Comparison of ENCODE assay signal across 35 cellular contexts in the genomic region with DNA sequence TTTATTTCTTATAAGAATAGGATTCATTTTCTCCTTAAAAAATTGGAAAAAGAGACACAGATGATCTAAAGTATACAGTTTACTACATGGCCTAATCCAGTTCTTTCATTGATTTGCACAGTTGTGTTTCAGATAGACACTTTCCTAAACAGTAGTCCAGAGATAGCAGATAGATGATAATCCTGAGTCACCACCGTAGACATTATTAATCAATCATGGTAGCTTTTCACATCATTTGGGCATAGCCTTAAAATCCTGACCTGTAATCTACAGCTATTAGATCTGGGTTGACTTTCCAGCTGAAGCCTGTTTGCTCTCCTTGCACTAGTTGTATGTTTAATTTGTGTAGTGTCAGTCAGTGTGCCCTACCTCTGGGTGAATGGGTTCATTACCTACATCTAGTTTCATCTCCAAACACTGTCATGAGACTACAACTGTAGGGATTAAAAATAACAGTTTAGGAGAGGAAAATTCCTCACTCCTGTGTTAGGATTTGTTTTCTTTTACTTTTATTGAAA. TPM values are rescaled to one million over a fixed set of nuclear protein-coding genes. Genes with fewer than 3 reads are reported as not detected.
"Had no signal": no experiment of that assay in that cellular context is flagged by ENCODE, and none has a peak within 500 bp of the region (broad histone marks: within the 10 kb centered on the region; RNA-seq: fewer than 3 reads in every experiment).

No MANE protein-coding gene starts in this region.

- H3K79me2 ChIP-seq: hepatocyte had no signal

- H2AFZ ChIP-seq: hepatocyte had no signal

- FAIRE-seq: colon, kidney, pancreas had no signal

- H3K4me3 ChIP-seq: esophagus muscularis mucosa, gastroesophageal sphincter, heart left ventricle, hepatocyte, left lung, mucosa of descending colon, pancreas, right atrium auricular region, sigmoid colon, spleen, suprapubic skin, transverse colon had no signal

- H3K36me3 ChIP-seq: esophagus muscularis mucosa, gastroesophageal sphincter, heart left ventricle, left lung, neutrophil, pancreas, right atrium auricular region, sigmoid colon, spleen, suprapubic skin, transverse colon had no signal

- H3K4me1 Mint-ChIP-seq: neural crest cell; stimulated activated naive CD8-positive, alpha-beta T cell treated with anti-CD3 and anti-CD28 coated beads, Interleukin-15, amount 100 ng/mL, for 72 hours had no signal

- H3K4me2 ChIP-seq: hepatocyte had no signal

- H3K27me3 ChIP-seq: esophagus muscularis mucosa, heart left ventricle, hepatocyte, left lung, pancreas, right atrium auricular region, sigmoid colon, spleen, suprapubic skin, transverse colon had no signal

- H3K4me1 ChIP-seq: esophagus muscularis mucosa, foreskin keratinocyte, gastroesophageal sphincter, left lung, pancreas, right atrium auricular region, sigmoid colon, suprapubic skin, transverse colon had no signal

- H3K27ac ChIP-seq: epithelial cell of prostate, esophagus muscularis mucosa, foreskin keratinocyte, gastroesophageal sphincter, heart left ventricle, hepatocyte, left lung, neutrophil, pancreas, right atrium auricular region, sigmoid colon, spleen, suprapubic skin, transverse colon had no signal

- H3K9me3 Mint-ChIP-seq: endodermal cell; mesothelial cell of epicardium; natural killer cell treated with Interleukin-12 subunit alpha and Interleukin-12 subunit beta and Interleukin-15 and Interleukin-18, amount 100 ng/mL, for 72 hours; neural crest cell; stimulated activated naive CD8-positive, alpha-beta T cell treated with anti-CD3 and anti-CD28 coated beads, Interleukin-15, amount 100 ng/mL, for 72 hours had no signal

- ATAC-seq: foreskin keratinocyte; gastroesophageal sphincter; heart left ventricle; left lung; mucosa of descending colon; natural killer cell treated with Interleukin-12 subunit alpha and Interleukin-12 subunit beta and Interleukin-15 and Interleukin-18, amount 100 ng/mL, for 72 hours; pancreas; stimulated activated naive CD8-positive, alpha-beta T cell treated with anti-CD3 and anti-CD28 coated beads, Interleukin-15, amount 100 ng/mL, for 72 hours had no signal

- H3K27ac Mint-ChIP-seq: endodermal cell; mesothelial cell of epicardium; natural killer cell treated with Interleukin-12 subunit alpha and Interleukin-12 subunit beta and Interleukin-15 and Interleukin-18, amount 100 ng/mL, for 72 hours; progenitor cell of endocrine pancreas; stimulated activated naive CD8-positive, alpha-beta T cell treated with anti-CD3 and anti-CD28 coated beads, Interleukin-15, amount 100 ng/mL, for 72 hours had no signal

- H3K36me3 Mint-ChIP-seq: mesothelial cell of epicardium; naive B cell; natural killer cell treated with Interleukin-12 subunit alpha and Interleukin-12 subunit beta and Interleukin-15 and Interleukin-18, amount 100 ng/mL, for 72 hours had no signal

- H3K9me3 ChIP-seq: esophagus muscularis mucosa, gastroesophageal sphincter, heart left ventricle, left lung, mucosa of descending colon, neutrophil, pancreas, right atrium auricular region, sigmoid colon, spleen, suprapubic skin, transverse colon had no signal

- H3K4me3 Mint-ChIP-seq: endodermal cell; mesothelial cell of epicardium; naive B cell; natural killer cell treated with Interleukin-12 subunit alpha and Interleukin-12 subunit beta and Interleukin-15 and Interleukin-18, amount 100 ng/mL, for 72 hours; neural crest cell; stimulated activated naive CD8-positive, alpha-beta T cell treated with anti-CD3 and anti-CD28 coated beads, Interleukin-15, amount 100 ng/mL, for 72 hours had no signal

- H3K27me3 Mint-ChIP-seq: progenitor cell of endocrine pancreas; stimulated activated naive CD8-positive, alpha-beta T cell treated with anti-CD3 and anti-CD28 coated beads, Interleukin-15, amount 100 ng/mL, for 72 hours had no signal

- DNase-seq: effector CD8-positive, alpha-beta T cell; endodermal cell; foreskin keratinocyte; heart left ventricle; kidney; left lung; mesenchymal stem cell; mucosa of descending colon; naive B cell; pancreas; sigmoid colon; spleen; stimulated activated CD4-positive, alpha-beta T cell treated with anti-CD3 and anti-CD28 coated beads, Interleukin-2, amount 100 ng/mL, for 48 hours; stimulated activated naive CD4-positive, alpha-beta T cell; stimulated activated naive CD8-positive, alpha-beta T cell treated with anti-CD3 and anti-CD28 coated beads, Interleukin-15, amount 100 ng/mL, for 72 hours; transverse colon had no signal

RNA-seq across cellular contexts. Expression of a gene that starts 14.1 kb away (rescaled TPM):
- total RNA-seq: cerebellum; endodermal cell; esophagus muscularis mucosa; fibroblast of lung; foreskin keratinocyte; gastroesophageal sphincter; heart left ventricle; hepatocyte; kidney; lower leg skin; lung microvascular endothelial cell; mesothelial cell of epicardium; mucosa of descending colon; natural killer cell treated with Interleukin-12 subunit alpha and Interleukin-12 subunit beta and Interleukin-15 and Interleukin-18, amount 100 ng/mL, for 72 hours; neural crest cell; omental fat pad; pancreas; progenitor cell of endocrine pancreas; right atrium auricular region; sigmoid colon; skeletal muscle tissue; suprapubic skin; transverse colon; ureter had no signal
- polyA plus RNA-seq: fibroblast of lung, foreskin keratinocyte, heart left ventricle, hepatocyte, pancreas, sigmoid colon had no signal
